In the genomic region with DNA sequence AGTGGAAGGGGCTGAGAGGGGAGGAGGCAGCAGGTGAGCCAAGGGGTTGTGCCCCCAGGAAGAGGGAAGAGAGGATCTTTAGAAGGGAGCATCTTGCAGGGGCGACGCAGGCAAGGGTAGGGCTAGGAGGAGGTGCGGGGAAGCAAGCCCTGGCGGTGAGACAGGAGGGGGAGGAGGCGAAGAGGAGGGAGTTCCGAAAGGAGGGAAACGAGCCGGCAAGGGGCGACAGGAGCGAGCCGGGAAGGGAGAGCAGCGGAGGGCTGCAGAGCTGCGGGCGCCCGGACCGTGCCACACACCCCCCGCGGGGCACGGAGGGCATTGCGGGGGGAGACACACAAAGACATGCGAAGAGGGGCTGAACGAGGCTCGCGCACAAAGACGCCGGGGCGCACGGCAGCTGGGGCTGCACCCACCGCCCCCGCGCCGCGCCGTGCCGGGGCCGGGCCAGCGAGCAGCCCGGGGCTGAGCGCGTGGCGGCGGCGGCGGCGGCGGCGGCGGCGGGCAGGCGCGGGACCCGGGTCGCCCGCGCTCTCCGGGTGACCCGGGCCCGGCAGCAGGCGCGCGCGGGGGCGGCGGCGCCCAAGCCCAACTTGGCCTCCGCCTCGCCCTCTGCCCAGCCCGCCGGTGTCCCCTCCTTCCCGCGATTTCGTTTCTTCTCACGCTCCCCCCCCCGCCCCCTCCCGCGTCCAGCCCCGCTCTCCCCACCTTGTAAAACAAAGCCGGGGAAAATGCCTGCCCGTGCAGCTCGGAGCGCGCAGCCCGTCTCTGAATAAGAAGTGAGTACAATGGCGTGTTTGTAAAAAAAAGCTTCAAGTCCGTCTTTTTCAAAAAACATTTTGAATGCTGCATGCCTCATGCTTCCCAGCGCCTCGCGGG, we compare ENCODE assay signal across 8 cellular contexts. TPM values are rescaled to one million over a fixed set of nuclear protein-coding genes. Genes with fewer than 3 reads are reported as not detected.
DNase-seq lines count a peak whose midpoint lies in the region; ATAC-seq and TF ChIP-seq lines count a peak whose summit lies in the region.

KCNK2 (plus strand) TSS at position 206 of the 876 bp plus-strand sequence; CDS start at position 855, 649 bp downstream.

- DNase-seq in COLO668 (lab: John Stamatoyannopoulos, UW; ENCODE audit: unreplicated experiment) = peak; percentile 41
- DNase-seq in LHCN-M2 (ENCODE audit: low read depth) = peak; percentile 16
- no peak for DNase-seq in coronary artery (ENCODE audit: low spot score)
- peak; percentile 56 for DNase-seq in nephron progenitor cell
- no peak for DNase-seq in NCI-H446 treated with DMSO at 0.1 percent for 48 hours (lab: John Stamatoyannopoulos, UW)
- DNase-seq in middle frontal gyrus (ENCODE audit: extremely low spot score, low spot score) = no peak
- DNase-seq in GF-D8 (lab: John Stamatoyannopoulos, UW) = no peak

- H3K4me3 Mint-ChIP-seq in nephron progenitor cell = peak within 1 kb of the TSS; percentile 86

- peak within 1 kb of the TSS; percentile 63 for H3K4me3 ChIP-seq in coronary artery

- H3K27ac Mint-ChIP-seq in nephron progenitor cell = no peak within 1 kb of the TSS

- H3K9me3 Mint-ChIP-seq in nephron progenitor cell = no peaks in the 10 kb centered on the region

- TF ChIP-seq CTCF in coronary artery (IDR thresholded peaks at IDR 0.05) (no peak), nephron progenitor cell (IDR thresholded peaks at IDR 0.05) (no peak)

- ATAC-seq in HG03039 (IDR thresholded peaks at IDR 0.05; ENCODE audit: unreplicated experiment) = no peak

- H3K27ac ChIP-seq in coronary artery = no peak within 1 kb of the TSS

- H3K27me3 Mint-ChIP-seq in nephron progenitor cell (ENCODE audit: low read depth, poor library complexity) = peaks cover 96% of the 10 kb centered on the region

- no peaks in the 10 kb centered on the region for H3K36me3 Mint-ChIP-seq in nephron progenitor cell (ENCODE audit: low read depth)

- peaks cover 24% of the 10 kb centered on the region for H3K4me1 Mint-ChIP-seq in nephron progenitor cell

RNA-seq across cellular contexts. Expression of gene KCNK2, which starts in this region (rescaled TPM):
- total RNA-seq in LHCN-M2 (2014; rRNA removed) = 5.6 and 6.8 TPM in 2 replicates
- 11.3 TPM for polyA plus RNA-seq in LHCN-M2 (2012)

Comparison
In these comparisons a context has a peak if more than half of its experiments do, and no peak if none do; other contexts are left out.
1. DNase-seq: peak in COLO668 (single experiment), LHCN-M2 (single experiment) and nephron progenitor cell (single experiment); none in coronary artery (single experiment), NCI-H446 treated with DMSO at 0.1 percent for 48 hours (single experiment), middle frontal gyrus (single experiment) and GF-D8 (single experiment).